ENCODE assay signal across 15 cellular contexts in genomic region chr5:88694087-88694703, GRCh38.
A peak's percentile ranks its signal among the peaks of the same experiment; 100 is the strongest.
DNase-seq lines count a peak whose midpoint lies in the region; ATAC-seq lines count a peak whose summit lies in the region.
"Had no signal": no experiment of that assay in that cellular context is flagged by ENCODE, and none has a peak within 500 bp of the region (broad histone marks: within the 10 kb centered on the region; RNA-seq: fewer than 3 reads in every experiment).

No MANE protein-coding gene starts in this region.

- ATAC-seq in GM18868 (IDR thresholded peaks at IDR 0.05; ENCODE audit: unreplicated experiment): no peak
- ATAC-seq in esophagus mucosa: no peak
- no peak for ATAC-seq in HG03135 (IDR thresholded peaks at IDR 0.05; ENCODE audit: unreplicated experiment)

- H3K9ac ChIP-seq in HUES64 (ENCODE audit: low read depth, low read length) (no peak overlapping the region), iPS-20b (ENCODE audit: low read depth, low read length) (no peak overlapping the region)

- DNase-seq in activated CD4-positive, CD25-positive, alpha-beta regulatory T cell (lab: John Stamatoyannopoulos, UW): no peak
- DNase-seq: BE2C; CD8-positive, alpha-beta memory T cell; DND-41; HCEC 1CT; NCI-H1048; NCI-H2227 treated with DMSO at 0.1 percent for 48 hours; NCI-H526 treated with DMSO at 0.1 percent for 48 hours had no signal

- no peak overlapping the region for H3K27ac ChIP-seq in HUES64 (ENCODE audit: low read depth, low read length)
- H3K27ac ChIP-seq in cingulate gyrus (ENCODE audit: low read depth, low read length): peak overlapping the region; percentile 67
- H3K27ac ChIP-seq in iPS-20b (ENCODE audit: low read length): no peak overlapping the region
- H3K27ac ChIP-seq: SJSA1 had no signal

- H3K36me3 ChIP-seq in HUES64 (ENCODE audit: insufficient read depth, low read length) (no peaks in the 10 kb centered on the region), iPS-20b (ENCODE audit: insufficient read depth, low read depth, low read length) (no peaks in the 10 kb centered on the region)
- H3K36me3 ChIP-seq: BE2C, SJSA1 had no signal

- H3K4me3 ChIP-seq in HUES64 (ENCODE audit: low read length): peak overlapping the region; percentile 35; the same call in 1 of the 2 replicates
- peak overlapping the region; percentile 24; the same call in 1 of the 2 replicates for H3K4me3 ChIP-seq in iPS-20b (ENCODE audit: low read length)
- H3K4me3 ChIP-seq: SJSA1 had no signal

- H3K4me1 ChIP-seq in HUES64 (ENCODE audit: insufficient read depth, low read length): peaks cover 56% of the 10 kb centered on the region
- H3K4me1 ChIP-seq in iPS-20b (ENCODE audit: insufficient read depth, low read length): peaks cover 17% of the 10 kb centered on the region
- H3K4me1 ChIP-seq: BE2C had no signal

- H3K9me3 ChIP-seq in HUES64 (ENCODE audit: insufficient read depth, low read depth, low read length) (no peaks in the 10 kb centered on the region), iPS-20b (ENCODE audit: insufficient read depth, low read depth, low read length) (no peaks in the 10 kb centered on the region)
- H3K9me3 ChIP-seq: BE2C, SJSA1 had no signal

- peaks cover 97% of the 10 kb centered on the region for H3K27me3 ChIP-seq in HUES64 (ENCODE audit: insufficient read depth, low read length)
- H3K27me3 ChIP-seq in iPS-20b (ENCODE audit: insufficient read depth, low read length): peaks cover 86% of the 10 kb centered on the region
- H3K27me3 ChIP-seq: SJSA1 had no signal

- 2% methylated on average over 20 of the region's 26 CpGs for WGBS in HUES64
